In genomic region chr6:111483736-111484654, GRCh38 we compare ENCODE assay signal across 8 cellular contexts. TPM values are rescaled to one million over a fixed set of nuclear protein-coding genes. Genes with fewer than 3 reads are reported as not detected.
DNase-seq lines count a peak whose midpoint lies in the region; ATAC-seq and TF ChIP-seq lines count a peak whose summit lies in the region.

No MANE protein-coding gene starts in this region.

- peaks cover 32% of the 10 kb centered on the region for H3K27me3 ChIP-seq in HUES6 (ENCODE audit: control insufficient read depth, insufficient read depth, low read length)
- no peaks in the 10 kb centered on the region for H3K27me3 ChIP-seq in OCI-LY3 (ENCODE audit: low read depth, low read length)
- H3K27me3 ChIP-seq in esophagus muscularis mucosa: no peaks in the 10 kb centered on the region

- H3K4me3 ChIP-seq in HUES6 (ENCODE audit: low read depth, low read length) (peak overlapping the region; percentile 94), OCI-LY3 (ENCODE audit: low read length) (peak overlapping the region; percentile 91), esophagus muscularis mucosa (peak overlapping the region; percentile 81 to 100 (median 94))

- TF ChIP-seq POLR2A in esophagus muscularis mucosa (IDR thresholded peaks at IDR 0.05; ENCODE audit: low read depth): peak; percentile 62

- peak overlapping the region; percentile 94 for H3K4me2 ChIP-seq in OCI-LY3 (ENCODE audit: low read length)

- peaks cover 87% of the 10 kb centered on the region for H3K79me2 ChIP-seq in OCI-LY3 (ENCODE audit: low read length)

- peaks cover 8% of the 10 kb centered on the region for H3K9me3 ChIP-seq in HUES6 (ENCODE audit: control insufficient read depth, insufficient read depth, low read depth, low read length)
- 0 out of 2 replicates have a peak, but pooled peaks cover 4% of the 10 kb centered on the region for H3K9me3 ChIP-seq in OCI-LY3 (ENCODE audit: insufficient read depth, low read length)
- no peaks in the 10 kb centered on the region for H3K9me3 ChIP-seq in esophagus muscularis mucosa

- H3K4me1 Mint-ChIP-seq in activated T-cell treated with anti-CD3 and anti-CD28 coated beads, Interleukin-2, amount 50 U/mL, for 4 hours (ENCODE audit: low read depth): peaks cover 50% of the 10 kb centered on the region

- H3K36me3 ChIP-seq in HUES6 (ENCODE audit: control insufficient read depth, insufficient read depth, low read length) (peaks cover 10% of the 10 kb centered on the region), OCI-LY3 (replicated peaks; ENCODE audit: low read depth, low read length) (peaks cover 9% of the 10 kb centered on the region), esophagus muscularis mucosa (peaks cover 0 to 4% (median 0%) of the 10 kb centered on the region in 4 donors)

- H3K4me3 Mint-ChIP-seq in activated T-cell treated with anti-CD3 and anti-CD28 coated beads, Interleukin-2, amount 50 U/mL, for 4 hours: peak overlapping the region; percentile 98

- H3K4me1 ChIP-seq in HUES6 (ENCODE audit: control insufficient read depth, insufficient read depth, low read length) (peaks cover 21% of the 10 kb centered on the region), OCI-LY3 (ENCODE audit: low read length) (peaks cover 36% of the 10 kb centered on the region), esophagus muscularis mucosa (peaks cover 22 to 66% (median 54%) of the 10 kb centered on the region in 4 donors)

- peaks cover 4% of the 10 kb centered on the region for H3K36me3 Mint-ChIP-seq in activated T-cell treated with anti-CD3 and anti-CD28 coated beads, Interleukin-2, amount 50 U/mL, for 4 hours (ENCODE audit: insufficient read depth)

- TF ChIP-seq CTCF in OCI-LY3 (IDR thresholded peaks at IDR 0.05; ENCODE audit: low read depth, low read length) (no peak), esophagus muscularis mucosa (IDR thresholded peaks at IDR 0.05) (no peak)

- no peaks in the 10 kb centered on the region for H3K27me3 Mint-ChIP-seq in activated T-cell treated with anti-CD3 and anti-CD28 coated beads, Interleukin-2, amount 50 U/mL, for 4 hours (ENCODE audit: low read depth)

- H3K9ac ChIP-seq in HUES6 (ENCODE audit: low read length): peak overlapping the region; percentile 99
- peak overlapping the region; percentile 94 for H3K9ac ChIP-seq in OCI-LY3 (ENCODE audit: low read length)

- H3K9me3 Mint-ChIP-seq in activated T-cell treated with anti-CD3 and anti-CD28 coated beads, Interleukin-2, amount 50 U/mL, for 4 hours: no peaks in the 10 kb centered on the region

- peak overlapping the region; percentile 81 for H2AFZ ChIP-seq in OCI-LY3 (ENCODE audit: low read depth, low read length)

- peaks cover 6% of the 10 kb centered on the region for H4K20me1 ChIP-seq in OCI-LY3 (ENCODE audit: insufficient read depth, low read length)

- intact Hi-C loops in esophagus muscularis mucosa (cut with DNase I): loop anchor here (2.0 to 5.0 kb wide), 2 partner anchors 68 to 121 kb away; partner anchors contain the start of gene TRAF3IP2

- WGBS in esophagus muscularis mucosa: 1% methylated on average over 60 of the region's 67 CpGs

- H3K27ac ChIP-seq in HUES6 (ENCODE audit: low read depth, low read length) (peak overlapping the region; percentile 96), OCI-LY3 (ENCODE audit: low read length) (peak overlapping the region; percentile 94), esophagus muscularis mucosa (replicated peaks in 1 of 4) (peak overlapping the region; percentile 98 to 100 (median 100))

- DNase-seq in DMS114 treated with DMSO at 0.1 percent for 48 hours (lab: John Stamatoyannopoulos, UW; ENCODE audit: unreplicated experiment): peak; percentile 86
- peak; percentile 79 for DNase-seq in activated T-cell treated with anti-CD3 and anti-CD28 coated beads, Interleukin-2, amount 50 U/mL, for 4 hours
- DNase-seq in esophagus muscularis mucosa (ENCODE audit: extremely low spot score): peak; percentile 98
- DNase-seq in myocyte (ENCODE audit: low read depth): peak; percentile 96
- DNase-seq in stimulated activated CD8-positive, alpha-beta memory T cell treated with anti-CD3 and anti-CD28 coated beads, Interleukin-7, amount 100 ng/mL, for 48 hours (ENCODE audit: extremely low read depth in 1 of 2, low read depth in 1 of 2): peak; percentile 78 to 85

- no peak for TF ChIP-seq EP300 in esophagus muscularis mucosa (IDR thresholded peaks at IDR 0.05)

- peak; percentile 46 for ATAC-seq in GM21447 (IDR thresholded peaks at IDR 0.05; ENCODE audit: unreplicated experiment)
- peak; percentile 69 to 73 for ATAC-seq in activated T-cell treated with anti-CD3 and anti-CD28 coated beads, Interleukin-2, amount 50 U/mL, for 4 hours

RNA-seq across cellular contexts. Expression of gene REV3L, which starts 1.0 kb away (rescaled TPM):
- 10 to 100 TPM; 12.7 to 18.8 (median 14.5) TPM for total RNA-seq in activated T-cell treated with anti-CD3 and anti-CD28 coated beads, Interleukin-2, amount 50 U/mL, for 4 hours
- total RNA-seq in esophagus muscularis mucosa (10 to 100 TPM; 38.9 to 50.4 (median 45.3) TPM), myocyte (48.7 and 71.2 TPM in 2 replicates)
- 7.8 TPM for polyA plus RNA-seq in myocyte (2012)

Comparison
In these comparisons a context has a peak if more than half of its experiments do, and no peak if none do; other contexts are left out.
1. Peak in every context shown above with its lines: DNase-seq, ATAC-seq, H3K4me3 ChIP-seq and H3K27ac ChIP-seq.